Comparison of ENCODE assay signal across 1 cellular context in genomic region chr17:400257-400656, GRCh38.
TF ChIP-seq lines count a peak whose summit lies in the region.

No MANE protein-coding gene starts in this region.

TF ChIP-seq in HepG2, 621 proteins besides CTCF, POLR2A, EP300 and RAD21:
- TF ChIP-seq ZSCAN30 (CRISPR knock-in tag; IDR thresholded peaks at IDR 0.05) (no peak), ZNF362 (CRISPR knock-in tag; IDR thresholded peaks at IDR 0.05; ENCODE audit: borderline replicate concordance) (peak; percentile 53; the same call in 1 of the 2 replicates), MED1 (CRISPR knock-in tag; IDR thresholded peaks at IDR 0.05) (no peak), ZMYM3 (CRISPR knock-in tag; IDR thresholded peaks at IDR 0.05) (peak; percentile 55; the same call in 1 of the 2 replicates), ZNF12 (CRISPR knock-in tag; IDR thresholded peaks at IDR 0.05) (no peak), ZNF839 (CRISPR knock-in tag; IDR thresholded peaks at IDR 0.05; ENCODE audit: borderline replicate concordance) (no peak), ZNF570 (CRISPR knock-in tag; IDR thresholded peaks at IDR 0.05; ENCODE audit: borderline replicate concordance) (no peak), HDAC1 (CRISPR knock-in tag; IDR thresholded peaks at IDR 0.05) (0 out of 2 replicates have a peak, but pooled peaks have one; percentile 22), ZFP82 (CRISPR knock-in tag; IDR thresholded peaks at IDR 0.05; ENCODE audit: borderline replicate concordance) (no peak), ZNF770 (CRISPR knock-in tag; IDR thresholded peaks at IDR 0.05) (peak; percentile 89), ZSCAN31 (CRISPR knock-in tag; IDR thresholded peaks at IDR 0.05; ENCODE audit: low read depth) (no peak)
- TF ChIP-seq, protein P1, sequence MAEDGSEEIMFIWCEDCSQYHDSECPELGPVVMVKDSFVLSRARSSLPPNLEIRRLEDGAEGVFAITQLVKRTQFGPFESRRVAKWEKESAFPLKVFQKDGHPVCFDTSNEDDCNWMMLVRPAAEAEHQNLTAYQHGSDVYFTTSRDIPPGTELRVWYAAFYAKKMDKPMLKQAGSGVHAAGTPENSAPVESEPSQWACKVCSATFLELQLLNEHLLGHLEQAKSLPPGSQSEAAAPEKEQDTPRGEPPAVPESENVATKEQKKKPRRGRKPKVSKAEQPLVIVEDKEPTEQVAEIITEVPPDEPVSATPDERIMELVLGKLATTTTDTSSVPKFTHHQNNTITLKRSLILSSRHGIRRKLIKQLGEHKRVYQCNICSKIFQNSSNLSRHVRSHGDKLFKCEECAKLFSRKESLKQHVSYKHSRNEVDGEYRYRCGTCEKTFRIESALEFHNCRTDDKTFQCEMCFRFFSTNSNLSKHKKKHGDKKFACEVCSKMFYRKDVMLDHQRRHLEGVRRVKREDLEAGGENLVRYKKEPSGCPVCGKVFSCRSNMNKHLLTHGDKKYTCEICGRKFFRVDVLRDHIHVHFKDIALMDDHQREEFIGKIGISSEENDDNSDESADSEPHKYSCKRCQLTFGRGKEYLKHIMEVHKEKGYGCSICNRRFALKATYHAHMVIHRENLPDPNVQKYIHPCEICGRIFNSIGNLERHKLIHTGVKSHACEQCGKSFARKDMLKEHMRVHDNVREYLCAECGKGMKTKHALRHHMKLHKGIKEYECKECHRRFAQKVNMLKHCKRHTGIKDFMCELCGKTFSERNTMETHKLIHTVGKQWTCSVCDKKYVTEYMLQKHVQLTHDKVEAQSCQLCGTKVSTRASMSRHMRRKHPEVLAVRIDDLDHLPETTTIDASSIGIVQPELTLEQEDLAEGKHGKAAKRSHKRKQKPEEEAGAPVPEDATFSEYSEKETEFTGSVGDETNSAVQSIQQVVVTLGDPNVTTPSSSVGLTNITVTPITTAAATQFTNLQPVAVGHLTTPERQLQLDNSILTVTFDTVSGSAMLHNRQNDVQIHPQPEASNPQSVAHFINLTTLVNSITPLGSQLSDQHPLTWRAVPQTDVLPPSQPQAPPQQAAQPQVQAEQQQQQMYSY (CRISPR knock-in tag; IDR thresholded peaks at IDR 0.05) = 0 out of 2 replicates have a peak, but pooled peaks have one; percentile 26
TF ChIP-seq in HepG2: peak in this region for 5.
